In the genomic region with DNA sequence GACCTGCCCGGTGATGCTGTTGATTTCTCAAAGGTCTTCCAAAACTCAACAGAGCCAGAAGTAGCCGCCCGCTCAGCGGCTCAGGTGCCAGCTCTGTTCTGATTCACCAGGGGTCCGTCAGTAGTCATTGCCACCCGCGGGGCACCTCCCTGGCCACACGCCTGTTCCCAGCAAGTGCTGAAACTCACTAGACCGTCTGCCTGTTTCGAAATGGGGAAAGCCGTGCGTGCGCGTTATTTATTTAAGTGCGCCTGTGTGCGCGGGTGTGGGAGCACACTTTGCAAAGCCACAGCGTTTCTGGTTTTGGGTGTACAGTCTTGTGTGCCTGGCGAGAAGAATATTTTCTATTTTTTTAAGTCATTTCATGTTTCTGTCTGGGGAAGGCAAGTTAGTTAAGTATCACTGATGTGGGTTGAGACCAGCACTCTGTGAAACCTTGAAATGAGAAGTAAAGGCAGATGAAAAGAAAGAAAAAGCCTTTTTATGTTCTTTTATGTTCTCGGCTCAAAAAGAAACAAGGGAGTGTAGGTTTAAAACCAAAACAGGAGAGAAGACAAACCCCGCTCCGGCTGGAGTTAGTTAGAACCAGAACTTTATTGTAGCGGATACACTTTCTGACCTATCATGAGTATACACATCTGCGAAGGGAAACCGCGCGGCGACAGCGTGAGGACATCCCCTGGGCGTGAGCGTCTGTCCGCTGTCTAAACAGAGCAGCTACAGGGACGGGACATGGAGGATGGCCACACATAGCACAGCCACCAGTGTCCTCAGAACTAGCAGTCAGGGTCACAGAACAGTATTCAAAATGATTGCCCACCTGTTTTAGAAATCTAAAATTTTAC, we compare ENCODE assay signal across 11 cellular contexts.
DNase-seq lines count a peak whose midpoint lies in the region; ATAC-seq, FAIRE-seq and TF ChIP-seq lines count a peak whose summit lies in the region.
"Had no signal": no experiment of that assay in that cellular context is flagged by ENCODE, and none has a peak within 500 bp of the region (broad histone marks: within the 10 kb centered on the region; RNA-seq: fewer than 3 reads in every experiment).

No MANE protein-coding gene starts in this region.

- SMC1A ChIA-PET in GM12878 (lab: Charles Lee; ENCODE audit: uncharacterized antibody, unreplicated experiment), result interaction anchor here (1.3 kb wide), 1 partner anchor 102 kb away, joined by 3 read pairs; no protein-coding TSS in a partner anchor

- H3K9ac ChIP-seq in GM12878 (ENCODE audit: control insufficient read depth, insufficient read depth, low read length), result no peak overlapping the region

- BruUV-seq in GM12878 (replicated peaks; lab: Mats Ljungman, UMichigan), result TSS peak; percentile 63

- H3K27me3 ChIP-seq in GM12878 (replicated peaks in 1 of 2; ENCODE audit: control insufficient read depth in 2 of 2, insufficient read depth in 2 of 2, low read length in 1 of 2) (no peaks in the 10 kb centered on the region), adrenal gland (no peaks in the 10 kb centered on the region)
- H3K27me3 ChIP-seq: gastrocnemius medialis had no signal

- H3K4me3 ChIP-seq in GM12878 (no peak overlapping the region), adrenal gland (no peak overlapping the region)
- H3K4me3 ChIP-seq: gastrocnemius medialis had no signal

- H3K4me2 ChIP-seq in GM12878 (ENCODE audit: control insufficient read depth, insufficient read depth), result no peak overlapping the region

- POLR2A ChIA-PET in activated CD4-positive, alpha-beta T cell treated with anti-CD3 and anti-CD28 coated beads, Interleukin-2, amount 10 ng/mL, durations not matched to agents 7 days and 5 days (lab: Charles Lee), result interaction anchor here (0.6 kb wide), 1 partner anchor 9 kb away, joined by 7 read pairs; no protein-coding TSS in a partner anchor
- POLR2A ChIA-PET in GM12878 (lab: Charles Lee), result no interaction called here

- peak overlapping the region; percentile 96 for H3K27ac Mint-ChIP-seq in activated CD4-positive, alpha-beta T cell treated with anti-CD3 and anti-CD28 coated beads, Interleukin-2, amount 10 ng/mL, durations not matched to agents 7 days and 5 days

- H3K4me1 ChIP-seq in GM12878 (ENCODE audit: control insufficient read depth, insufficient read depth, low read length), result no peaks in the 10 kb centered on the region
- H3K4me1 ChIP-seq in adrenal gland (replicated peaks in 1 of 2), result no peaks in the 10 kb centered on the region
- H3K4me1 ChIP-seq: gastrocnemius medialis had no signal

- intact Hi-C loops in GM12878 (cut with micrococcal nuclease; ENCODE audit: unreplicated experiment), result no loop called here
- intact Hi-C loops in adrenal gland (cut with DNase I), result loop anchor here in 1 of 2 donors (10.0 kb wide), 1 partner anchor 136 kb away; no protein-coding TSS in a partner anchor

- H3K79me2 ChIP-seq in GM12878 (ENCODE audit: control insufficient read depth, insufficient read depth, low read length), result no peaks in the 10 kb centered on the region

- ATAC-seq in GM12878, result no peak
- ATAC-seq in HG03432 (IDR thresholded peaks at IDR 0.05; ENCODE audit: unreplicated experiment), result no peak
- no peak for ATAC-seq in SK-N-SH treated with all-trans-retinoic acid at 6 μM for 48 hours
- ATAC-seq: gastrocnemius medialis had no signal

- FAIRE-seq in GM12891 (lab: Jason Lieb, UNC) (no peak), GM12878 (lab: Jason Lieb, UNC) (no peak)
- FAIRE-seq: bronchial epithelial cell, urothelium cell line had no signal

- H3K9me3 ChIP-seq in GM12878 (replicated peaks; ENCODE audit: control insufficient read depth, insufficient read depth, low read length) (no peaks in the 10 kb centered on the region; the same call in 2 of the 3 replicates), adrenal gland (replicated peaks in 1 of 3) (no peaks in the 10 kb centered on the region)
- H3K9me3 ChIP-seq: gastrocnemius medialis had no signal

- DNase-seq in GM12891 (ENCODE audit: insufficient read length, low spot score) (no peak), GM12878 (ENCODE audit: low read depth, low spot score) (no peak), adrenal gland (no peak), GDM1 (lab: John Stamatoyannopoulos, UW) (no peak)
- peak; percentile 80 for DNase-seq in activated CD4-positive, alpha-beta T cell treated with anti-CD3 and anti-CD28 coated beads, Interleukin-2, amount 10 ng/mL, durations not matched to agents 7 days and 5 days
- peak; percentile 63 to 66 for DNase-seq in stimulated activated CD4-positive, alpha-beta T cell treated with anti-CD3 and anti-CD28 coated beads, Interleukin-15, amount 100 ng/mL, for 48 hours (ENCODE audit: low read depth in 2 of 2)
- DNase-seq: gastrocnemius medialis had no signal

- CTCF ChIA-PET in activated CD4-positive, alpha-beta T cell treated with anti-CD3 and anti-CD28 coated beads, Interleukin-2, amount 10 ng/mL, durations not matched to agents 7 days and 5 days (lab: Charles Lee), result interaction anchor here (0.8 to 3.1 kb wide), 6 partner anchors 8 to 140 kb away, joined by 3 to 15 read pairs (median 3); no protein-coding TSS in a partner anchor
- CTCF ChIA-PET in GM12878 (lab: Yijun Ruan, JAX), result no interaction called here

- H3K27ac ChIP-seq in GM12878 (ENCODE audit: control insufficient read depth, insufficient read depth), result no peak overlapping the region
- no peak overlapping the region for H3K27ac ChIP-seq in adrenal gland
- H3K27ac ChIP-seq: gastrocnemius medialis had no signal

- no peaks in the 10 kb centered on the region for H4K20me1 ChIP-seq in GM12878 (ENCODE audit: control insufficient read depth, insufficient read depth)

- in situ Hi-C loops in GM12878 (cut with MboI), result no loop called here

- H3K4me1 Mint-ChIP-seq in activated CD4-positive, alpha-beta T cell treated with anti-CD3 and anti-CD28 coated beads, Interleukin-2, amount 10 ng/mL, durations not matched to agents 7 days and 5 days, result peaks cover 86% of the 10 kb centered on the region

- no peak overlapping the region for H2AFZ ChIP-seq in GM12878 (ENCODE audit: control insufficient read depth, low read depth, low read length)

- TF ChIP-seq RAD21 in GM12878 (IDR thresholded peaks at IDR 0.05; ENCODE audit: insufficient read depth, low read depth, low read length), result no peak

- TF ChIP-seq POLR2A in GM12891 (IDR thresholded peaks at IDR 0.05; ENCODE audit: low read depth, low read length) (no peak), GM12878 (IDR thresholded peaks at IDR 0.05; ENCODE audit: low read depth, low read length) (no peak; the same call in 1 of the 2 replicates), adrenal gland (IDR thresholded peaks at IDR 0.05) (no peak)

- RAD21 ChIA-PET in GM12878 (lab: Charles Lee; ENCODE audit: unreplicated experiment), result no interaction called here

- peaks cover 72% of the 10 kb centered on the region for H3K36me3 Mint-ChIP-seq in activated CD4-positive, alpha-beta T cell treated with anti-CD3 and anti-CD28 coated beads, Interleukin-2, amount 10 ng/mL, durations not matched to agents 7 days and 5 days (ENCODE audit: low read depth)

- H3K36me3 ChIP-seq in GM12878 (ENCODE audit: control insufficient read depth in 2 of 2, insufficient read depth in 2 of 2, low read length in 1 of 2), result peaks cover 36 to 56% of the 10 kb centered on the region in 2 experiments
- peaks cover 0 to 65% of the 10 kb centered on the region in 2 donors for H3K36me3 ChIP-seq in adrenal gland (replicated peaks in 1 of 2)

- TF ChIP-seq CTCF in GM12878 (IDR thresholded peaks at IDR 0.05 in 2 of 3, conservative IDR thresholded peaks at IDR 0.05 in 1 of 3; ENCODE audit: control insufficient read depth in 2 of 3, extremely low read depth in 1 of 3, insufficient read depth in 1 of 3, low read depth in 3 of 3, low read length in 3 of 3) (no peak), adrenal gland (IDR thresholded peaks at IDR 0.05) (no peak)

- WGBS in GM12878 (ENCODE audit: insufficient coverage, insufficient replicate concordance, low lambda C conversion rate, missing lambda C conversion rate), result 96% methylated on average over 33 of the region's 33 CpGs
- 91% methylated on average over 26 to 33 of the region's 33 CpGs for WGBS in adrenal gland, 4 donors

- TF ChIP-seq EP300 in GM12878 (IDR thresholded peaks at IDR 0.05; ENCODE audit: borderline replicate concordance in 1 of 2, control insufficient read depth in 1 of 2, low read depth in 2 of 2, low read length in 2 of 2), result no peak

- no peaks in the 10 kb centered on the region for H3K27me3 Mint-ChIP-seq in activated CD4-positive, alpha-beta T cell treated with anti-CD3 and anti-CD28 coated beads, Interleukin-2, amount 10 ng/mL, durations not matched to agents 7 days and 5 days

- H3K9me3 Mint-ChIP-seq in activated CD4-positive, alpha-beta T cell treated with anti-CD3 and anti-CD28 coated beads, Interleukin-2, amount 10 ng/mL, durations not matched to agents 7 days and 5 days, result no peaks in the 10 kb centered on the region

- peak overlapping the region; percentile 53 for H3K4me3 Mint-ChIP-seq in activated CD4-positive, alpha-beta T cell treated with anti-CD3 and anti-CD28 coated beads, Interleukin-2, amount 10 ng/mL, durations not matched to agents 7 days and 5 days

TF ChIP-seq in GM12891, 5 proteins besides CTCF, POLR2A, EP300 and RAD21:
- TF ChIP-seq SPI1 (IDR thresholded peaks at IDR 0.05; ENCODE audit: low read depth, low read length) (no peak), POU2F2 (IDR thresholded peaks at IDR 0.05; ENCODE audit: low read depth, low read length) (0 out of 2 replicates have a peak, but pooled peaks have one; percentile 6)

TF ChIP-seq in SK-N-SH treated with all-trans-retinoic acid at 6 μM for 48 hours, 23 proteins besides CTCF, POLR2A, EP300 and RAD21 (continues in another document):
- TF ChIP-seq SNAI2 (CRISPR knock-in tag; IDR thresholded peaks at IDR 0.05) (no peak), PPARA (CRISPR knock-in tag; IDR thresholded peaks at IDR 0.05; ENCODE audit: borderline replicate concordance) (no peak), ZC3H10 (CRISPR knock-in tag; IDR thresholded peaks at IDR 0.05) (no peak), ZFP30 (CRISPR knock-in tag; IDR thresholded peaks at IDR 0.05) (no peak)
- TF ChIP-seq, protein P1, sequence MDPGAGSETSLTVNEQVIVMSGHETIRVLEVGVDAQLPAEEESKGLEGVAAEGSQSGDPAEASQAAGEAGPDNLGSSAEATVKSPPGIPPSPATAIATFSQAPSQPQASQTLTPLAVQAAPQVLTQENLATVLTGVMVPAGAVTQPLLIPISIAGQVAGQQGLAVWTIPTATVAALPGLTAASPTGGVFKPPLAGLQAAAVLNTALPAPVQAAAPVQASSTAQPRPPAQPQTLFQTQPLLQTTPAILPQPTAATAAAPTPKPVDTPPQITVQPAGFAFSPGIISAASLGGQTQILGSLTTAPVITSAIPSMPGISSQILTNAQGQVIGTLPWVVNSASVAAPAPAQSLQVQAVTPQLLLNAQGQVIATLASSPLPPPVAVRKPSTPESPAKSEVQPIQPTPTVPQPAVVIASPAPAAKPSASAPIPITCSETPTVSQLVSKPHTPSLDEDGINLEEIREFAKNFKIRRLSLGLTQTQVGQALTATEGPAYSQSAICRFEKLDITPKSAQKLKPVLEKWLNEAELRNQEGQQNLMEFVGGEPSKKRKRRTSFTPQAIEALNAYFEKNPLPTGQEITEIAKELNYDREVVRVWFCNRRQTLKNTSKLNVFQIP (CRISPR knock-in tag; IDR thresholded peaks at IDR 0.05; ENCODE audit: borderline replicate concordance, low read depth), result no peak

Comparison
In these comparisons a context has a peak if more than half of its experiments do, and no peak if none do; other contexts are left out.
1. DNase-seq: peak in activated CD4-positive, alpha-beta T cell treated with anti-CD3 and anti-CD28 coated beads, Interleukin-2, amount 10 ng/mL, durations not matched to agents 7 days and 5 days (single experiment) and stimulated activated CD4-positive, alpha-beta T cell treated with anti-CD3 and anti-CD28 coated beads, Interleukin-15, amount 100 ng/mL, for 48 hours (2 of 2); none in GM12891 (single experiment), GM12878 (single experiment), adrenal gland (0 of 7) and GDM1 (single experiment).